In genomic region chr2:98946875-98947274, GRCh38 we compare ENCODE assay signal across 1 cellular context.
TF ChIP-seq lines count a peak whose summit lies in the region.

No MANE protein-coding gene starts in this region.

TF ChIP-seq in H1, 55 proteins besides CTCF, POLR2A, EP300 and RAD21 (continued from another document):
- TF ChIP-seq SIX5 (IDR thresholded peaks at IDR 0.05; ENCODE audit: low read depth, low read length): no peak
- no peak for TF ChIP-seq GABPA (IDR thresholded peaks at IDR 0.05; ENCODE audit: borderline replicate concordance, insufficient read depth, low read length)
- no peak for TF ChIP-seq YY1 (IDR thresholded peaks at IDR 0.05; ENCODE audit: low read depth, low read length)
- no peak for TF ChIP-seq E2F6 (IDR thresholded peaks at IDR 0.05)
- no peak for TF ChIP-seq SIRT6 (IDR thresholded peaks at IDR 0.05; ENCODE audit: low read length)
- TF ChIP-seq JUN (IDR thresholded peaks at IDR 0.05; ENCODE audit: low read depth, low read length): no peak
- TF ChIP-seq RFX5 (IDR thresholded peaks at IDR 0.05; ENCODE audit: borderline replicate concordance, low read depth, low read length): no peak
- no peak for TF ChIP-seq POU5F1 (IDR thresholded peaks at IDR 0.05; ENCODE audit: low read depth, low read length)
- no peak for TF ChIP-seq FOSL1 (IDR thresholded peaks at IDR 0.05; ENCODE audit: insufficient read depth, low read depth, low read length)
- TF ChIP-seq BRCA1 (IDR thresholded peaks at IDR 0.05; ENCODE audit: low read depth, low read length): no peak
- TF ChIP-seq TEAD4 (IDR thresholded peaks at IDR 0.05; ENCODE audit: low read depth, low read length): no peak
- TF ChIP-seq KDM5A (IDR thresholded peaks at IDR 0.05; ENCODE audit: low read length): no peak
- no peak for TF ChIP-seq NANOG (IDR thresholded peaks at IDR 0.05; ENCODE audit: insufficient read depth, low read depth, low read length, poor library complexity, severe bottlenecking)
- TF ChIP-seq, protein P1, sequence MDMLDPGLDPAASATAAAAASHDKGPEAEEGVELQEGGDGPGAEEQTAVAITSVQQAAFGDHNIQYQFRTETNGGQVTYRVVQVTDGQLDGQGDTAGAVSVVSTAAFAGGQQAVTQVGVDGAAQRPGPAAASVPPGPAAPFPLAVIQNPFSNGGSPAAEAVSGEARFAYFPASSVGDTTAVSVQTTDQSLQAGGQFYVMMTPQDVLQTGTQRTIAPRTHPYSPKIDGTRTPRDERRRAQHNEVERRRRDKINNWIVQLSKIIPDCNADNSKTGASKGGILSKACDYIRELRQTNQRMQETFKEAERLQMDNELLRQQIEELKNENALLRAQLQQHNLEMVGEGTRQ (IDR thresholded peaks at IDR 0.05; ENCODE audit: low read length): no peak
- TF ChIP-seq, protein P2, sequence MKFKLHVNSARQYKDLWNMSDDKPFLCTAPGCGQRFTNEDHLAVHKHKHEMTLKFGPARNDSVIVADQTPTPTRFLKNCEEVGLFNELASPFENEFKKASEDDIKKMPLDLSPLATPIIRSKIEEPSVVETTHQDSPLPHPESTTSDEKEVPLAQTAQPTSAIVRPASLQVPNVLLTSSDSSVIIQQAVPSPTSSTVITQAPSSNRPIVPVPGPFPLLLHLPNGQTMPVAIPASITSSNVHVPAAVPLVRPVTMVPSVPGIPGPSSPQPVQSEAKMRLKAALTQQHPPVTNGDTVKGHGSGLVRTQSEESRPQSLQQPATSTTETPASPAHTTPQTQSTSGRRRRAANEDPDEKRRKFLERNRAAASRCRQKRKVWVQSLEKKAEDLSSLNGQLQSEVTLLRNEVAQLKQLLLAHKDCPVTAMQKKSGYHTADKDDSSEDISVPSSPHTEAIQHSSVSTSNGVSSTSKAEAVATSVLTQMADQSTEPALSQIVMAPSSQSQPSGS (IDR thresholded peaks at IDR 0.05; ENCODE audit: low read length): no peak
TF ChIP-seq in H1: peak in this region for 0.
